Comparison of ENCODE assay signal across 8 cellular contexts in genomic region chr11:73376168-73376802, GRCh38. TPM values are rescaled to one million over a fixed set of nuclear protein-coding genes. Genes with fewer than 3 reads are reported as not detected.
A peak's percentile ranks its signal among the peaks of the same experiment; 100 is the strongest.
DNase-seq lines count a peak whose midpoint lies in the region; ATAC-seq and TF ChIP-seq lines count a peak whose summit lies in the region.

TSS of gene RELT (plus strand) at chr11:73376399. CDS start at chr11:73389137, 12,738 bp downstream.

- no peaks in the 10 kb centered on the region for H3K27me3 Mint-ChIP-seq in chondrocyte (ENCODE audit: low read depth)

- H3K4me3 Mint-ChIP-seq in chondrocyte (ENCODE audit: unreplicated experiment): peak within 1 kb of the TSS; percentile 87

- peak; percentile 86 for TF ChIP-seq CTCF in chondrocyte (IDR thresholded peaks at IDR 0.05)

- H3K4me1 Mint-ChIP-seq in chondrocyte (ENCODE audit: low read depth): peaks cover 27% of the 10 kb centered on the region

- ATAC-seq in GM19025 (IDR thresholded peaks at IDR 0.05; ENCODE audit: low read depth, unreplicated experiment) (peak; percentile 76), HG03280 (IDR thresholded peaks at IDR 0.05; ENCODE audit: unreplicated experiment) (peak; percentile 79)

- H3K36me3 Mint-ChIP-seq in chondrocyte (ENCODE audit: low read depth): no peaks in the 10 kb centered on the region

- H3K27ac Mint-ChIP-seq in chondrocyte (ENCODE audit: unreplicated experiment): peak within 1 kb of the TSS; percentile 94

- DNase-seq in Ammon's horn (ENCODE audit: low spot score) (peak; percentile 92), NCI-H460 (ENCODE audit: extremely low read depth, low read depth) (peak; percentile 83), chondrocyte (ENCODE audit: low spot score) (no peak), kidney tubule cell (ENCODE audit: low spot score) (peak; percentile 94)
- peak; percentile 91 to 94 for DNase-seq in activated CD4-positive, alpha-beta T cell treated with anti-CD3 and anti-CD28 coated beads for 24 hours (ENCODE audit: low read depth in 2 of 2)
- peak; percentile 78 to 95 (median 88) for DNase-seq in stimulated activated CD4-positive, alpha-beta T cell treated with anti-CD3 and anti-CD28 coated beads, Interleukin-1b, Interleukin-23, amount 100 ng/mL, for 24 hours (ENCODE audit: low read depth in 4 of 4, low spot score in 1 of 4)

- H3K9me3 Mint-ChIP-seq in chondrocyte (ENCODE audit: low read depth): no peaks in the 10 kb centered on the region

RNA-seq across cellular contexts. Expression of gene RELT, which starts in this region (rescaled TPM):
- total RNA-seq in NCI-H460 (2014; rRNA removed; shearing (Covaris generic)): 2.3 and 3.1 TPM in 2 replicates
- 18.0 and 22.0 TPM in 2 replicates for polyA plus RNA-seq in NCI-H460 (2014; cell fraction: nucleus; rRNA removed)
- total RNA-seq in chondrocyte: 3.5 to 4.5 TPM (median 3.5 TPM) in 3 replicates
